ENCODE assay signal across 11 cellular contexts in genomic region chr20:14948416-14948815, GRCh38.
A peak's percentile ranks its signal among the peaks of the same experiment; 100 is the strongest.
DNase-seq lines count a peak whose midpoint lies in the region; ATAC-seq, FAIRE-seq and TF ChIP-seq lines count a peak whose summit lies in the region.
"Had no signal": no experiment of that assay in that cellular context is flagged by ENCODE, and none has a peak within 500 bp of the region (broad histone marks: within the 10 kb centered on the region; RNA-seq: fewer than 3 reads in every experiment).

No MANE protein-coding gene starts in this region.

- intact Hi-C loops in HepG2 (cut with micrococcal nuclease; ENCODE audit: unreplicated experiment): no loop called here
- intact Hi-C loops in sciatic nerve (cut with DNase I): no loop called here

- no peak overlapping the region for H3K9ac ChIP-seq in HepG2 (ENCODE audit: insufficient read depth, low read depth, low read length)

- H3K9me3 ChIP-seq in HepG2 (ENCODE audit: low read length): no peaks in the 10 kb centered on the region

- ATAC-seq in HepG2: peak; percentile 83
- ATAC-seq in HG03469 (IDR thresholded peaks at IDR 0.05; ENCODE audit: unreplicated experiment): no peak
- no peak for ATAC-seq in sciatic nerve
- ATAC-seq in HG03280 (IDR thresholded peaks at IDR 0.05; ENCODE audit: unreplicated experiment): no peak

- TF ChIP-seq CTCF in astrocyte of the spinal cord (IDR thresholded peaks at IDR 0.05; ENCODE audit: low read depth, low read length): peak; percentile 15
- peak; percentile 44 for TF ChIP-seq CTCF in HepG2 (CRISPR knock-in tag; IDR thresholded peaks at IDR 0.05)

- peaks cover 8% of the 10 kb centered on the region; the same call in 1 of the 2 replicates for H3K4me1 ChIP-seq in HepG2 (ENCODE audit: insufficient read depth, low read length)

- H3K36me3 ChIP-seq in HepG2 (replicated peaks in 1 of 2; ENCODE audit: control insufficient read depth in 1 of 2, insufficient read depth in 2 of 2, low read length in 2 of 2): no peaks in the 10 kb centered on the region

- H3K27me3 ChIP-seq in HepG2 (ENCODE audit: control insufficient read depth in 1 of 2, insufficient read depth in 2 of 2, low read length in 2 of 2): peaks cover 0 to 2% of the 10 kb centered on the region in 2 experiments; a peak in 1 of 5 replicates

- TF ChIP-seq EP300 in HepG2 (IDR thresholded peaks at IDR 0.05; ENCODE audit: low read depth in 2 of 2, low read length in 2 of 2): no peak
- no peak for TF ChIP-seq EP300 in HepG2 (CRISPR knock-in tag; IDR thresholded peaks at IDR 0.05; ENCODE audit: borderline replicate concordance)

- CTCF ChIA-PET in HepG2 (lab: Yijun Ruan, JAX; ENCODE audit: low intra/inter-chr PET ratio, low total read pairs): no interaction called here

- H2AFZ ChIP-seq in HepG2 (ENCODE audit: low read length): no peak overlapping the region

- POLR2A ChIA-PET in HepG2 (lab: Yijun Ruan, JAX): interaction anchor here (2.4 kb wide), 1 partner anchor 37 kb away, joined by 5 read pairs; no protein-coding TSS in a partner anchor

- H4K20me1 ChIP-seq in HepG2 (ENCODE audit: insufficient read depth, low read length): no peaks in the 10 kb centered on the region

- FAIRE-seq in HepG2 (lab: Jason Lieb, UNC): no peak

- H3K79me2 ChIP-seq in HepG2 (ENCODE audit: insufficient read depth, low read length): no peaks in the 10 kb centered on the region

- TF ChIP-seq RAD21 in HepG2 (CRISPR knock-in tag; IDR thresholded peaks at IDR 0.05): no peak

- in situ Hi-C loops in astrocyte of the spinal cord (cut with HindIII; ENCODE audit: low sequenced_read_pairs) (no loop called here), HepG2 (cut with HindIII; ENCODE audit: extremely low pct_ligation_motif_present, low pct_unique_long_range_greater_than_20kb) (loop anchor here (10.0 kb wide), 1 partner anchor 614 kb away; the partner anchor contains the start of gene FLRT3)

- DNase-seq in DMS 273 treated with DMSO at 0.1 percent for 48 hours (lab: John Stamatoyannopoulos, UW): peak; percentile 57
- DNase-seq in NCI-H146 (lab: John Stamatoyannopoulos, UW): peak; percentile 60
- no peak for DNase-seq in astrocyte of the spinal cord (ENCODE audit: low read depth, low spot score)
- peak; percentile 34 for DNase-seq in HepG2 (ENCODE audit: low spot score)
- no peak for DNase-seq in sciatic nerve (ENCODE audit: low spot score)
- no peak for DNase-seq in NCI-H510A treated with DMSO at 0.1 percent for 48 hours (lab: John Stamatoyannopoulos, UW)
- DNase-seq: HFFc6; NCI-H774; stimulated activated CD4-positive, alpha-beta T cell treated with anti-CD3 and anti-CD28 coated beads, Interleukin-2, amount 100 ng/mL, for 24 hours had no signal

- no peak overlapping the region for H3K4me2 ChIP-seq in HepG2 (ENCODE audit: low read depth, low read length)

- H3K27ac ChIP-seq in HepG2 (ENCODE audit: extremely low read length, insufficient read depth, low read length): no peak overlapping the region

- no peak for TF ChIP-seq POLR2A in HepG2 (IDR thresholded peaks at IDR 0.05; ENCODE audit: insufficient read depth in 1 of 2, low read depth in 2 of 2, low read length in 2 of 2)

- WGBS in HepG2 (ENCODE audit: low lambda C conversion rate): 16% methylated on average over 3 of the region's 3 CpGs

- H3K4me3 ChIP-seq in astrocyte of the spinal cord (ENCODE audit: low read depth, low read length) (no peak overlapping the region), HepG2 (replicated peaks in 1 of 3; ENCODE audit: insufficient read depth in 1 of 3, low read depth in 2 of 3, low read length in 3 of 3) (no peak overlapping the region)

- BruUV-seq in HepG2 (replicated peaks; lab: Mats Ljungman, UMichigan): no TSS peak

TF ChIP-seq in HepG2, 621 proteins besides CTCF, POLR2A, EP300 and RAD21:
- TF ChIP-seq SMC3 (IDR thresholded peaks at IDR 0.05; ENCODE audit: low read length): peak; percentile 64
- no peak for TF ChIP-seq ETV6 (CRISPR knock-in tag; conservative IDR thresholded peaks at IDR 0.05)
- TF ChIP-seq STAG1 (CRISPR knock-in tag; IDR thresholded peaks at IDR 0.05): peak; percentile 54
TF ChIP-seq in HepG2: peak in this region for 2.

Comparison
In these comparisons a context has a peak if more than half of its experiments do, and no peak if none do; other contexts are left out.
1. DNase-seq: peak in DMS 273 treated with DMSO at 0.1 percent for 48 hours (single experiment), NCI-H146 (single experiment) and HepG2 (single experiment); none in astrocyte of the spinal cord (single experiment), sciatic nerve (single experiment) and NCI-H510A treated with DMSO at 0.1 percent for 48 hours (single experiment).